Comparison of ENCODE assay signal across 19 cellular contexts in genomic region chr1:245823408-245824147, GRCh38.
DNase-seq lines count a peak whose midpoint lies in the region; ATAC-seq, FAIRE-seq and TF ChIP-seq lines count a peak whose summit lies in the region.
"Had no signal": no experiment of that assay in that cellular context is flagged by ENCODE, and none has a peak within 500 bp of the region (broad histone marks: within the 10 kb centered on the region; RNA-seq: fewer than 3 reads in every experiment).

No MANE protein-coding gene starts in this region.

- no peak overlapping the region for H3K4me3 Mint-ChIP-seq in activated naive CD8-positive, alpha-beta T cell treated with anti-CD3 and anti-CD28 coated beads, Interleukin-2, amount 50 U/mL, for 24 hours
- H3K4me3 Mint-ChIP-seq: activated naive CD4-positive, alpha-beta T cell treated with anti-CD3 and anti-CD28 coated beads, Interleukin-2, amount 50 U/mL, for 24 hours; activated T-cell treated with anti-CD3 and anti-CD28 coated beads, Interleukin-2, amount 50 U/mL, for 72 hours; CD4-positive, alpha-beta T cell had no signal

- H3K27ac Mint-ChIP-seq in activated naive CD8-positive, alpha-beta T cell treated with anti-CD3 and anti-CD28 coated beads, Interleukin-2, amount 50 U/mL, for 24 hours = no peak overlapping the region
- H3K27ac Mint-ChIP-seq: activated naive CD4-positive, alpha-beta T cell treated with anti-CD3 and anti-CD28 coated beads, Interleukin-2, amount 50 U/mL, for 24 hours; activated T-cell treated with anti-CD3 and anti-CD28 coated beads, Interleukin-2, amount 50 U/mL, for 72 hours; CD4-positive, alpha-beta T cell had no signal

- H3K9me3 ChIP-seq in AG04450 (ENCODE audit: control insufficient read depth, insufficient read depth, low read length) (peaks cover 4% of the 10 kb centered on the region), osteoblast (ENCODE audit: low read depth, low read length) (no peaks in the 10 kb centered on the region)
- H3K9me3 ChIP-seq: heart right ventricle had no signal

- no peaks in the 10 kb centered on the region for H4K20me1 ChIP-seq in osteoblast (ENCODE audit: insufficient read depth, low read length)

- H3K36me3 ChIP-seq in osteoblast (ENCODE audit: insufficient read depth, low read length) = no peaks in the 10 kb centered on the region
- H3K36me3 ChIP-seq: heart right ventricle had no signal

- no peak for FAIRE-seq in RCC 7860 (lab: Jason Lieb, UNC)
- FAIRE-seq: GM12891 had no signal

- no peaks in the 10 kb centered on the region for H3K79me2 ChIP-seq in osteoblast (ENCODE audit: insufficient read depth, low read length)

- no peak for TF ChIP-seq CTCF in AG04450 (IDR thresholded peaks at IDR 0.05; ENCODE audit: low read depth, low read length)
- no peak for TF ChIP-seq CTCF in RWPE1 (conservative IDR thresholded peaks at IDR 0.05; ENCODE audit: low read depth)
- no peak for TF ChIP-seq CTCF in choroid plexus epithelial cell (conservative IDR thresholded peaks at IDR 0.05; ENCODE audit: low read depth, low read length)
- TF ChIP-seq CTCF in osteoblast (IDR thresholded peaks at IDR 0.05; ENCODE audit: extremely low read depth, low read depth, low read length) = no peak

- H2AFZ ChIP-seq in osteoblast (ENCODE audit: low read length) = peak overlapping the region; percentile 20

- CTCF ChIA-PET in AG04450 (lab: Charles Lee) = no interaction called here
- CTCF ChIA-PET in RWPE1 (lab: Yijun Ruan, JAX) = interaction anchor here (1.1 kb wide), 1 partner anchor 12 kb away, joined by 3 read pairs; no protein-coding TSS in a partner anchor

- POLR2A ChIA-PET in AG04450 (lab: Yijun Ruan, JAX) = interaction anchor here (0.7 to 0.9 kb wide), 6 partner anchors 13 to 669 kb away, joined by 3 to 5 read pairs (median 4); partner anchors contain the start of gene KIF26B
- POLR2A ChIA-PET in RWPE1 (lab: Yijun Ruan, JAX; ENCODE audit: low non-redundant PET) = no interaction called here

- peaks cover 25% of the 10 kb centered on the region for H3K36me3 Mint-ChIP-seq in activated naive CD8-positive, alpha-beta T cell treated with anti-CD3 and anti-CD28 coated beads, Interleukin-2, amount 50 U/mL, for 24 hours (ENCODE audit: low read depth)

- H3K27ac ChIP-seq in AG04450 (ENCODE audit: low read depth, low read length) = peak overlapping the region; percentile 97
- peak overlapping the region; percentile 51; the same call in 1 of the 2 replicates for H3K27ac ChIP-seq in RWPE1
- H3K27ac ChIP-seq in osteoblast (ENCODE audit: low read depth, low read length) = peak overlapping the region; percentile 84

- H3K27me3 ChIP-seq in AG04450 (ENCODE audit: control insufficient read depth, insufficient read depth, low read length) (no peaks in the 10 kb centered on the region), osteoblast (ENCODE audit: insufficient read depth, low read length) (no peaks in the 10 kb centered on the region)
- H3K27me3 ChIP-seq: heart right ventricle had no signal

- no peaks in the 10 kb centered on the region for H3K4me1 Mint-ChIP-seq in activated naive CD8-positive, alpha-beta T cell treated with anti-CD3 and anti-CD28 coated beads, Interleukin-2, amount 50 U/mL, for 24 hours
- H3K4me1 Mint-ChIP-seq: activated naive CD4-positive, alpha-beta T cell treated with anti-CD3 and anti-CD28 coated beads, Interleukin-2, amount 50 U/mL, for 24 hours had no signal

- H3K9me3 Mint-ChIP-seq in activated naive CD8-positive, alpha-beta T cell treated with anti-CD3 and anti-CD28 coated beads, Interleukin-2, amount 50 U/mL, for 24 hours = peaks cover 24% of the 10 kb centered on the region

- peaks cover 11% of the 10 kb centered on the region for H3K4me1 ChIP-seq in osteoblast (ENCODE audit: insufficient read depth, low read length)
- H3K4me1 ChIP-seq: heart right ventricle had no signal

- H3K4me2 ChIP-seq in osteoblast (ENCODE audit: insufficient read depth, low read length) = no peak overlapping the region

- H3K27me3 Mint-ChIP-seq in activated naive CD8-positive, alpha-beta T cell treated with anti-CD3 and anti-CD28 coated beads, Interleukin-2, amount 50 U/mL, for 24 hours = no peaks in the 10 kb centered on the region
- H3K27me3 Mint-ChIP-seq: activated naive CD4-positive, alpha-beta T cell treated with anti-CD3 and anti-CD28 coated beads, Interleukin-2, amount 50 U/mL, for 24 hours; CD4-positive, alpha-beta T cell had no signal

- peak overlapping the region; percentile 1; the same call in 1 of the 2 replicates for H3K4me3 ChIP-seq in AG04450 (ENCODE audit: low read depth, low read length)
- H3K4me3 ChIP-seq in choroid plexus epithelial cell (ENCODE audit: low read depth, low read length) = no peak overlapping the region
- no peak overlapping the region for H3K4me3 ChIP-seq in osteoblast (ENCODE audit: insufficient read depth, low read length)
- H3K4me3 ChIP-seq: heart right ventricle had no signal

- peak; percentile 39 for DNase-seq in AG04450 (ENCODE audit: low read depth, low spot score)
- no peak for DNase-seq in RWPE1 (ENCODE audit: low spot score)
- DNase-seq in choroid plexus epithelial cell (ENCODE audit: low read depth) = peak; percentile 65
- peak; percentile 65 for DNase-seq in osteoblast (ENCODE audit: insufficient read length, low spot score, missing footprints)
- no peak for DNase-seq in activated naive CD8-positive, alpha-beta T cell treated with anti-CD3 and anti-CD28 coated beads, Interleukin-2, amount 50 U/mL, for 24 hours
- no peak for DNase-seq in RCC 7860 (ENCODE audit: low spot score)
- DNase-seq in NCI-H526 treated with DMSO at 0.1 percent for 48 hours (lab: John Stamatoyannopoulos, UW) = no peak
- DNase-seq: activated CD4-positive, CD25-positive, alpha-beta regulatory T cell treated with anti-CD3 and anti-CD28 coated beads, Interleukin-2, amount 50 U/mL, for 72 hours; activated T-cell treated with anti-CD3 and anti-CD28 coated beads, Interleukin-2, amount 50 U/mL, for 72 hours; CD4-positive, alpha-beta T cell; cortex of kidney; DMS153; H7; heart right ventricle; KG1; NCI-H2029 had no signal

- no peak for ATAC-seq in activated naive CD8-positive, alpha-beta T cell treated with anti-CD3 and anti-CD28 coated beads, Interleukin-2, amount 50 U/mL, for 24 hours
- no peak for ATAC-seq in GM19395 (IDR thresholded peaks at IDR 0.05; ENCODE audit: unreplicated experiment)
- ATAC-seq: activated T-cell treated with anti-CD3 and anti-CD28 coated beads, Interleukin-2, amount 50 U/mL, for 72 hours had no signal

Comparison
In these comparisons a context has a peak if more than half of its experiments do, and no peak if none do; other contexts are left out.
1. DNase-seq: peak in AG04450 (single experiment), choroid plexus epithelial cell (single experiment) and osteoblast (single experiment); none in RWPE1 (single experiment), activated naive CD8-positive, alpha-beta T cell treated with anti-CD3 and anti-CD28 coated beads, Interleukin-2, amount 50 U/mL, for 24 hours (single experiment), RCC 7860 (single experiment) and NCI-H526 treated with DMSO at 0.1 percent for 48 hours (single experiment).
2. Peak in every context shown above with its lines, with median percentiles within 50 percentile points of each other: H3K27ac ChIP-seq.